16 cellular contexts compared by ENCODE assay signal in the genomic region with DNA sequence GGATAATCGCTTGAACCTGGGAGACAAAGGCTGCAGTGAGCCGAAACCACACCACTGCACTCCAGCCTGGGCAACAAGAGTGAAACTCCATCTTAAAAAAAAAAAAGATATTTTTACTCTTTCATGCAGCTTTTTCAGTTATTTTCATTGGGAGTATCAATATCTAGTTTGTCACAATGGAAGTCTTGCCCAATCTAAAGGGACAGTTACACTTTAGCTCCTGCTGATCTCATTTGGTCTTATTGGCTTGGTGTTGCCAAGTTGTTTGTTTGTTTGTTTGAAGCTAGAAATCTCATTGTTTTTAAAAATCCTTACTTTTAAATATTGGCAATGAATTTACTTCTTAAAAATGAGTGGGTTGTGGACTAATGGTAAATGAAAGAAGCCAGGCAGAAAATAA. TPM values are rescaled to one million over a fixed set of nuclear protein-coding genes. Genes with fewer than 3 reads are reported as not detected.
DNase-seq lines count a peak whose midpoint lies in the region; ATAC-seq and TF ChIP-seq lines count a peak whose summit lies in the region.
"Had no signal": no experiment of that assay in that cellular context is flagged by ENCODE, and none has a peak within 500 bp of the region (broad histone marks: within the 10 kb centered on the region; RNA-seq: fewer than 3 reads in every experiment).

No MANE protein-coding gene starts in this region.

- H2AK5ac ChIP-seq in mesenchymal stem cell (ENCODE audit: low read length, severe bottlenecking): no peak overlapping the region

- no peaks in the 10 kb centered on the region for H3F3A ChIP-seq in PC-9 (ENCODE audit: insufficient read depth, low read depth)

- H3K27ac ChIP-seq in PC-9 (peak overlapping the region; percentile 16; the same call in 1 of the 2 replicates), mesenchymal stem cell (ENCODE audit: low read length, poor library complexity, severe bottlenecking) (no peak overlapping the region), testis (peak overlapping the region; percentile 57 to 80)
- H3K27ac ChIP-seq: BLaER1, SJCRH30 had no signal

- H3K23ac ChIP-seq in mesenchymal stem cell (ENCODE audit: low read length in 2 of 2): no peak overlapping the region

- H3K9ac ChIP-seq in adipocyte (ENCODE audit: low read length) (peak overlapping the region; percentile 80), mesenchymal stem cell (ENCODE audit: low read length) (peak overlapping the region; percentile 58)
- H3K9ac ChIP-seq: BLaER1 had no signal

- H2BK120ac ChIP-seq in mesenchymal stem cell (ENCODE audit: low read depth, low read length): no peak overlapping the region

- H3K9me3 Mint-ChIP-seq in activated naive CD8-positive, alpha-beta T cell treated with anti-CD3 and anti-CD28 coated beads, Interleukin-2, amount 50 U/mL, for 24 hours: no peaks in the 10 kb centered on the region
- H3K9me3 Mint-ChIP-seq: CD8-positive, alpha-beta T cell had no signal

- ATAC-seq in activated naive CD8-positive, alpha-beta T cell treated with anti-CD3 and anti-CD28 coated beads, Interleukin-2, amount 50 U/mL, for 24 hours: no peak
- ATAC-seq in SK-N-SH treated with all-trans-retinoic acid at 6 μM for 48 hours: no peak
- ATAC-seq: CD8-positive, alpha-beta T cell had no signal

- no peak overlapping the region for H4K8ac ChIP-seq in mesenchymal stem cell (ENCODE audit: low read length)

- DNase-seq in PC-9 (no peak), adipocyte (ENCODE audit: low read depth) (peak; percentile 19), mesenchymal stem cell (no peak), testis (no peak), GF-D8 (lab: John Stamatoyannopoulos, UW) (no peak)
- no peak for DNase-seq in activated naive CD8-positive, alpha-beta T cell treated with anti-CD3 and anti-CD28 coated beads, Interleukin-2, amount 50 U/mL, for 24 hours
- DNase-seq: CD8-positive, alpha-beta T cell; Karpas-422; NCI-H1105 treated with DMSO at 0.1 percent for 48 hours; NCI-H187; NCI-H345; NCI-H526 treated with DMSO at 0.1 percent for 48 hours; NK-92 treated with Interleukin-12 subunit alpha and Interleukin-12 subunit beta, amount 100 ng/mL, for 24 hours; SJCRH30 had no signal

- POLR2A ChIA-PET in PC-9 (lab: Charles Lee; ENCODE audit: unreplicated experiment): no interaction called here

- H3K14ac ChIP-seq in mesenchymal stem cell (ENCODE audit: low read length in 2 of 2): no peak overlapping the region

- H3K4ac ChIP-seq in mesenchymal stem cell (ENCODE audit: low read depth in 1 of 2, low read length in 2 of 2): no peak overlapping the region

- H3K36me3 ChIP-seq in PC-9 (ENCODE audit: low read depth) (peaks cover 57% of the 10 kb centered on the region), adipocyte (ENCODE audit: control insufficient read depth, insufficient read depth, low read length, severe bottlenecking) (peaks cover 57% of the 10 kb centered on the region), mesenchymal stem cell (ENCODE audit: control insufficient read depth in 1 of 2, insufficient read depth in 2 of 2, low read depth in 1 of 2, low read length in 2 of 2) (peaks cover 0 to 68% of the 10 kb centered on the region in 2 experiments), testis (ENCODE audit: low read depth, missing control alignments) (no peaks in the 10 kb centered on the region)

- H3K4me1 ChIP-seq in PC-9 (replicated peaks; ENCODE audit: insufficient read depth): no peaks in the 10 kb centered on the region
- peaks cover 20% of the 10 kb centered on the region for H3K4me1 ChIP-seq in adipocyte (ENCODE audit: control insufficient read depth, insufficient read depth, low read length)
- no peaks in the 10 kb centered on the region for H3K4me1 ChIP-seq in mesenchymal stem cell (ENCODE audit: control insufficient read depth, insufficient read depth, low read depth, low read length)
- H3K4me1 ChIP-seq in testis: no peaks in the 10 kb centered on the region
- H3K4me1 ChIP-seq: BLaER1, SJCRH30 had no signal

- no peaks in the 10 kb centered on the region for H3K79me2 ChIP-seq in PC-9 (ENCODE audit: low read depth)

- BruUV-seq in PC-9 (replicated peaks; lab: Mats Ljungman, UMichigan): no TSS peak

- CTCF ChIA-PET in PC-9 (lab: Charles Lee): no interaction called here

- no peak overlapping the region for H2BK12ac ChIP-seq in mesenchymal stem cell (ENCODE audit: low read length in 2 of 2)

- H3K9me2 ChIP-seq in PC-9 (ENCODE audit: insufficient read depth): no peaks in the 10 kb centered on the region

- no CpG with 5 or more reads among the region's 2 CpGs for WGBS in mesenchymal stem cell
- WGBS in testis, 2 donors: 92 to 95% methylated on average over 2 of the region's 2 CpGs

- TF ChIP-seq CTCF in PC-9 (conservative IDR thresholded peaks at IDR 0.05) (no peak), testis (IDR thresholded peaks at IDR 0.05) (no peak)

- no peak overlapping the region for H3K4me3 Mint-ChIP-seq in activated naive CD8-positive, alpha-beta T cell treated with anti-CD3 and anti-CD28 coated beads, Interleukin-2, amount 50 U/mL, for 24 hours
- H3K4me3 Mint-ChIP-seq: CD8-positive, alpha-beta T cell had no signal

- no peak overlapping the region for H3K18ac ChIP-seq in mesenchymal stem cell (ENCODE audit: low read depth in 1 of 2, low read length in 2 of 2)

- no peak for TF ChIP-seq POLR2A in testis (IDR thresholded peaks at IDR 0.05)

- H2BK15ac ChIP-seq in mesenchymal stem cell (ENCODE audit: low read depth, poor library complexity, severe bottlenecking): no peak overlapping the region

- no peaks in the 10 kb centered on the region for H3K27me3 Mint-ChIP-seq in activated naive CD8-positive, alpha-beta T cell treated with anti-CD3 and anti-CD28 coated beads, Interleukin-2, amount 50 U/mL, for 24 hours

- intact Hi-C loops in PC-9 (cut with micrococcal nuclease; ENCODE audit: unreplicated experiment) (no loop called here), testis (cut with DNase I; ENCODE audit: low total_unique reads) (no loop called here)

- H3K4me1 Mint-ChIP-seq in activated naive CD8-positive, alpha-beta T cell treated with anti-CD3 and anti-CD28 coated beads, Interleukin-2, amount 50 U/mL, for 24 hours: peaks cover 11% of the 10 kb centered on the region

- H4K20me1 ChIP-seq in PC-9 (ENCODE audit: insufficient read depth): no peaks in the 10 kb centered on the region
- H4K20me1 ChIP-seq: BLaER1 had no signal

- H3K27ac Mint-ChIP-seq in activated naive CD8-positive, alpha-beta T cell treated with anti-CD3 and anti-CD28 coated beads, Interleukin-2, amount 50 U/mL, for 24 hours: no peak overlapping the region
- H3K27ac Mint-ChIP-seq: CD8-positive, alpha-beta T cell had no signal

- H4K91ac ChIP-seq in mesenchymal stem cell (ENCODE audit: low read length): no peak overlapping the region

- peaks cover 71% of the 10 kb centered on the region for H3K36me3 Mint-ChIP-seq in activated naive CD8-positive, alpha-beta T cell treated with anti-CD3 and anti-CD28 coated beads, Interleukin-2, amount 50 U/mL, for 24 hours (ENCODE audit: low read depth)

- no peaks in the 10 kb centered on the region for H3K27me3 ChIP-seq in PC-9 (ENCODE audit: insufficient read depth, low read depth)
- H3K27me3 ChIP-seq in adipocyte (replicated peaks; ENCODE audit: control insufficient read depth, insufficient read depth, low read length): no peaks in the 10 kb centered on the region
- H3K27me3 ChIP-seq in mesenchymal stem cell (ENCODE audit: control insufficient read depth in 1 of 2, insufficient read depth in 1 of 2, low read length in 2 of 2): no peaks in the 10 kb centered on the region
- no peaks in the 10 kb centered on the region for H3K27me3 ChIP-seq in testis
- H3K27me3 ChIP-seq: BLaER1, SJCRH30 had no signal

- peaks cover 14% of the 10 kb centered on the region for H3K79me1 ChIP-seq in mesenchymal stem cell (replicated peaks; ENCODE audit: low read length, poor library complexity, severe bottlenecking)

- H3K4me2 ChIP-seq in PC-9 (no peak overlapping the region), mesenchymal stem cell (ENCODE audit: low read length, poor library complexity, severe bottlenecking) (no peak overlapping the region)
- H3K4me2 ChIP-seq: BLaER1 had no signal

- no peak overlapping the region for H2AFZ ChIP-seq in PC-9
- H2AFZ ChIP-seq in mesenchymal stem cell (ENCODE audit: low read depth, low read length): no peak overlapping the region

- H2BK5ac ChIP-seq in mesenchymal stem cell (ENCODE audit: low read depth, low read length, poor library complexity, severe bottlenecking): no peak overlapping the region

- H3K4me3 ChIP-seq in PC-9: no peak overlapping the region
- peak overlapping the region; percentile 68 for H3K4me3 ChIP-seq in adipocyte (ENCODE audit: low read length)
- no peak overlapping the region for H3K4me3 ChIP-seq in mesenchymal stem cell (ENCODE audit: insufficient read depth in 1 of 2, low read depth in 1 of 2, low read length in 2 of 2)
- no peak overlapping the region for H3K4me3 ChIP-seq in testis
- H3K4me3 ChIP-seq: BLaER1, SJCRH30 had no signal

- H3K9me3 ChIP-seq in PC-9 (ENCODE audit: insufficient read depth, low read depth) (no peaks in the 10 kb centered on the region), adipocyte (ENCODE audit: control insufficient read depth, low read length) (no peaks in the 10 kb centered on the region), mesenchymal stem cell (ENCODE audit: control insufficient read depth, low read length) (no peaks in the 10 kb centered on the region), testis (no peaks in the 10 kb centered on the region)
- H3K9me3 ChIP-seq: BLaER1, SJCRH30 had no signal

TF ChIP-seq in SK-N-SH treated with all-trans-retinoic acid at 6 μM for 48 hours, 23 proteins besides CTCF, POLR2A, EP300 and RAD21 (continues in another document):
- TF ChIP-seq SNAI2 (CRISPR knock-in tag; IDR thresholded peaks at IDR 0.05) (no peak), RARB (CRISPR knock-in tag; IDR thresholded peaks at IDR 0.05) (no peak)

RNA-seq across cellular contexts. Expression of gene CEP295, which starts 24.7 kb away (rescaled TPM):
- total RNA-seq in PC-9 (2021) (13.0 and 15.0 TPM in 2 replicates), testis (10 to 100 TPM; 33.9 to 45.5 TPM)
- polyA plus RNA-seq in mesenchymal stem cell (2013, experiment 1 of 2): 7.3 TPM
- 8.5 TPM for polyA plus RNA-seq in mesenchymal stem cell (2013, experiment 2 of 2)
- 9.8 TPM for polyA plus RNA-seq in testis (ENCODE audit: insufficient read depth, low read depth, low replicate concordance)

RNA-seq across cellular contexts. Expression of gene TAF1D, which starts 55.1 kb away (rescaled TPM):
- total RNA-seq in PC-9 (2021) (158 and 167 TPM in 2 replicates), testis (10 to 100 TPM; 70.3 to 88.5 TPM)
- 117 TPM for polyA plus RNA-seq in mesenchymal stem cell (2013, experiment 1 of 2)
- 120 TPM for polyA plus RNA-seq in mesenchymal stem cell (2013, experiment 2 of 2)
- 24.0 TPM for polyA plus RNA-seq in testis (ENCODE audit: insufficient read depth, low read depth, low replicate concordance)

RNA-seq across cellular contexts. Expression of gene C11orf54, which starts 55.2 kb away (rescaled TPM):
- 35.6 and 37.2 TPM in 2 replicates for total RNA-seq in PC-9 (2021)
- polyA plus RNA-seq in mesenchymal stem cell (2013, experiment 1 of 2): 8.9 TPM
- polyA plus RNA-seq in mesenchymal stem cell (2013, experiment 2 of 2): 9.0 TPM
- total RNA-seq in testis: 10 to 100 TPM; 28.5 to 49.5 TPM
- polyA plus RNA-seq in testis (ENCODE audit: insufficient read depth, low read depth, low replicate concordance): 32.6 TPM
